ENCODE assay signal across 9 cellular contexts in the genomic region with DNA sequence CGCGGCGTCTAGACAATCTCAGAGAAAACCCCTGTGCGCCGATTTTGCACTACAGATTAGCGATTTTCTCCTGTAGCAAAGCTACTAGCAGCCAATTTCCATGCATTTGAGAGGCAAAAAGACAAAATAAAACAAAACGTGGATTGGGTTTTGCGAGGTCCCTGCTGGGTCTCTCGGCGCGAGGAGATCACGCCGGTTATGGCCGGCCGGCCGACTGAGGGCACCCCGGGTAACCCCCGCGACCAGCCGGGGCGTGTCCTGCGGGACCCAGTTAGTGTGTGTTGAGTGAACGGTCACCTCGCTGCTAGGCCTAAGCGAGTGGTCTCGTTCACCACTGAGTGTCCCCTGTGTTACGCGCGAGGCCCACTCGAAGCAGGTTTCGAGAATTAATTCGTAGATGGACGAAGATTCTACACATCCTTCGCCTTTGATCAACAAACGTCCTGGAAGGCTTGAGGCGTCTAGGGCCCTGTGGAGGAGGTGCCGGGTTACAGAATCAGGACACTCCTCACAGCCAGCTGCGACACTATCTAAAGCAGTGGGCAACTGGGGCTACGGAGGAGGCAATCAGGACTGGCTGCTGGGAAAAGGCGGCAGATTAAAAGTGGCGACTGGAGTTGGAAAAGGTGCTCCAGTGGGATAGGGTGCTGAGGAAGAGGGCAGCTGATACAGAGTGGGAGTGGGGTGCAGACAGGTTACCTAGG. TPM values are rescaled to one million over a fixed set of nuclear protein-coding genes. Genes with fewer than 3 reads are reported as not detected.
DNase-seq lines count a peak whose midpoint lies in the region; ATAC-seq, FAIRE-seq and TF ChIP-seq lines count a peak whose summit lies in the region.
"Had no signal": no experiment of that assay in that cellular context is flagged by ENCODE, and none has a peak within 500 bp of the region (broad histone marks: within the 10 kb centered on the region; RNA-seq: fewer than 3 reads in every experiment).

No MANE protein-coding gene starts in this region.

- H3K4me1 Mint-ChIP-seq in naive thymus-derived CD4-positive, alpha-beta T cell, result peaks cover 20 to 39% (median 37%) of the 10 kb centered on the region in 7 donors

- H3K27me3 Mint-ChIP-seq in naive thymus-derived CD4-positive, alpha-beta T cell, result no peaks in the 10 kb centered on the region

- TF ChIP-seq POLR2A in Peyer's patch (IDR thresholded peaks at IDR 0.05) (no peak), endothelial cell of umbilical vein (IDR thresholded peaks at IDR 0.05; ENCODE audit: low read depth, low read length) (no peak)

- H3K27ac ChIP-seq in Peyer's patch (peak overlapping the region; percentile 97 to 100 (median 98)), endothelial cell of umbilical vein (ENCODE audit: insufficient read depth, low read depth, low read length) (peak overlapping the region; percentile 93)
- H3K27ac ChIP-seq in naive thymus-derived CD4-positive, alpha-beta T cell (ENCODE audit: low read depth, low read length), result peak overlapping the region; percentile 98

- peaks cover 0 to 7% (median 0%) of the 10 kb centered on the region in 3 donors for H3K36me3 ChIP-seq in Peyer's patch
- H3K36me3 ChIP-seq in endothelial cell of umbilical vein (ENCODE audit: control insufficient read depth in 2 of 2, extremely low read depth in 1 of 2, insufficient read depth in 2 of 2, low read length in 2 of 2), result peaks cover 0 to 7% of the 10 kb centered on the region in 2 experiments
- H3K36me3 ChIP-seq in naive thymus-derived CD4-positive, alpha-beta T cell (ENCODE audit: control insufficient read depth in 2 of 3, insufficient read depth in 3 of 3, low read length in 3 of 3), result peaks cover 0 to 5% (median 0%) of the 10 kb centered on the region in 3 experiments

- dilution Hi-C loops in endothelial cell of umbilical vein (cut with MboI; ENCODE audit: extremely low pct_ligation_motif_present, low sequenced_read_pairs), result no loop called here

- peak overlapping the region; percentile 81 to 91 (median 88) for H3K4me3 Mint-ChIP-seq in naive thymus-derived CD4-positive, alpha-beta T cell

- peaks cover 0 to 3% (median 0%) of the 10 kb centered on the region in 11 donors for H3K9me3 Mint-ChIP-seq in naive thymus-derived CD4-positive, alpha-beta T cell

- DNase-seq in activated CD4-positive, CD25-positive, alpha-beta regulatory T cell treated with anti-CD3 and anti-CD28 coated beads, Interleukin-2, amount 50 U/mL, for 72 hours, result peak; percentile 49
- DNase-seq in Peyer's patch, result peak in 2 of 3 donors; percentile 68 to 70
- no peak for DNase-seq in endothelial cell of umbilical vein (ENCODE audit: low read depth, low spot score)
- DNase-seq in naive thymus-derived CD4-positive, alpha-beta T cell, result no peak
- no peak for DNase-seq in DMS79 (lab: John Stamatoyannopoulos, UW)

- H4K20me1 ChIP-seq in endothelial cell of umbilical vein (replicated peaks; ENCODE audit: control insufficient read depth, extremely low read depth, insufficient read depth, low read length), result no peaks in the 10 kb centered on the region

- peak overlapping the region; percentile 64 for H3K4me2 ChIP-seq in endothelial cell of umbilical vein (ENCODE audit: insufficient read depth, low read length)

- CTCF ChIA-PET in endothelial cell of umbilical vein (lab: Charles Lee), result interaction anchor here (0.6 to 3.0 kb wide), 7 partner anchors 9 to 39 kb away, joined by 4 to 43 read pairs (median 7); no protein-coding TSS in a partner anchor
- CTCF ChIA-PET in naive thymus-derived CD4-positive, alpha-beta T cell (lab: Charles Lee), result interaction anchor here (0.6 to 1.0 kb wide), 2 partner anchors 283 to 284 kb away, joined by 3 to 5 read pairs; no protein-coding TSS in a partner anchor

- no peak for FAIRE-seq in endothelial cell of umbilical vein (lab: Jason Lieb, UNC)
- FAIRE-seq: colon had no signal

- peak overlapping the region; percentile 85 to 94 (median 90) for H3K27ac Mint-ChIP-seq in naive thymus-derived CD4-positive, alpha-beta T cell

- no peak for ATAC-seq in activated CD4-positive, CD25-positive, alpha-beta regulatory T cell treated with anti-CD3 and anti-CD28 coated beads, Interleukin-2, amount 50 U/mL, for 24 hours
- no peak for ATAC-seq in naive thymus-derived CD4-positive, alpha-beta T cell
- no peak for ATAC-seq in HG02938 (IDR thresholded peaks at IDR 0.05; ENCODE audit: unreplicated experiment)
- no peak for ATAC-seq in GM19397 (IDR thresholded peaks at IDR 0.05; ENCODE audit: unreplicated experiment)

- H3K9ac ChIP-seq in endothelial cell of umbilical vein (replicated peaks; ENCODE audit: extremely low read depth, insufficient read depth, low read length), result peak overlapping the region; percentile 95

- peaks cover 4 to 42% (median 19%) of the 10 kb centered on the region in 4 donors for H3K4me1 ChIP-seq in Peyer's patch
- H3K4me1 ChIP-seq in endothelial cell of umbilical vein (ENCODE audit: control insufficient read depth, extremely low read depth, insufficient read depth, low read length), result peaks cover 21% of the 10 kb centered on the region
- peaks cover 17 to 26% of the 10 kb centered on the region in 2 donors for H3K4me1 ChIP-seq in naive thymus-derived CD4-positive, alpha-beta T cell (ENCODE audit: control insufficient read depth in 2 of 2, insufficient read depth in 2 of 2, low read length in 2 of 2)

- peaks cover 46% of the 10 kb centered on the region for H3K79me2 ChIP-seq in endothelial cell of umbilical vein (ENCODE audit: control insufficient read depth, insufficient read depth, low read length)

- H3K27me3 ChIP-seq in Peyer's patch (no peaks in the 10 kb centered on the region), endothelial cell of umbilical vein (ENCODE audit: control insufficient read depth in 2 of 2, insufficient read depth in 2 of 2, low read length in 2 of 2) (no peaks in the 10 kb centered on the region)
- H3K27me3 ChIP-seq in naive thymus-derived CD4-positive, alpha-beta T cell (ENCODE audit: control insufficient read depth in 2 of 2, insufficient read depth in 2 of 2, low read length in 2 of 2), result no peaks in the 10 kb centered on the region

- H2AFZ ChIP-seq in endothelial cell of umbilical vein (ENCODE audit: low read depth, low read length), result peak overlapping the region; percentile 54

- H3K4me3 ChIP-seq in Peyer's patch (peak overlapping the region; percentile 92 to 99 (median 96)), endothelial cell of umbilical vein (replicated peaks in 1 of 3; ENCODE audit: insufficient read depth in 1 of 3, low read depth in 1 of 3, low read length in 3 of 3) (peak overlapping the region; percentile 48 to 95 (median 63))
- peak overlapping the region; percentile 83 for H3K4me3 ChIP-seq in naive thymus-derived CD4-positive, alpha-beta T cell (ENCODE audit: low read length)

- TF ChIP-seq CTCF in Peyer's patch (IDR thresholded peaks at IDR 0.05) (no peak), endothelial cell of umbilical vein (IDR thresholded peaks at IDR 0.05; ENCODE audit: extremely low read depth in 1 of 2, insufficient read depth in 1 of 2, low read depth in 1 of 2, low read length in 2 of 2) (no peak)

- BruUV-seq in endothelial cell of umbilical vein (replicated peaks; lab: Mats Ljungman, UMichigan), result no TSS peak

- no peaks in the 10 kb centered on the region for H3K9me3 ChIP-seq in Peyer's patch
- H3K9me3 ChIP-seq in endothelial cell of umbilical vein (replicated peaks; ENCODE audit: control insufficient read depth, insufficient read depth, low read length), result no peaks in the 10 kb centered on the region
- no peaks in the 10 kb centered on the region for H3K9me3 ChIP-seq in naive thymus-derived CD4-positive, alpha-beta T cell (ENCODE audit: control insufficient read depth in 2 of 3, low read length in 3 of 3)

- intact Hi-C loops in endothelial cell of umbilical vein (cut with micrococcal nuclease), result loop anchor here (2.0 kb wide), 2 partner anchors 33 to 37 kb away; partner anchors contain the start of gene C5orf15
- intact Hi-C loops in naive thymus-derived CD4-positive, alpha-beta T cell (cut with micrococcal nuclease), result loop anchor here (1.0 to 10.0 kb wide), 10 partner anchors 33 to 839 kb away; partner anchors contain the start of genes UBE2B (in 2 of the 2), C5orf15 (in 1 of the 2), C5orf24 (in 1 of the 2) and PPP2CA (in 1 of the 2)

- peaks cover 0 to 11% (median 0%) of the 10 kb centered on the region in 5 donors for H3K36me3 Mint-ChIP-seq in naive thymus-derived CD4-positive, alpha-beta T cell

- no peaks in the 10 kb centered on the region for H3K9me1 ChIP-seq in endothelial cell of umbilical vein (replicated peaks; ENCODE audit: control insufficient read depth, extremely low read depth, insufficient read depth, low read length)

- POLR2A ChIA-PET in endothelial cell of umbilical vein (lab: Charles Lee), result interaction anchor here (0.5 to 0.6 kb wide), 2 partner anchors 12 to 941 kb away, joined by 3 to 5 read pairs; no protein-coding TSS in a partner anchor
- POLR2A ChIA-PET in naive thymus-derived CD4-positive, alpha-beta T cell (lab: Charles Lee), result interaction anchor here (0.9 to 2.2 kb wide), 16 partner anchors 9 to 520 kb away, joined by 3 to 9 read pairs (median 4); partner anchors contain the start of genes JADE2, PPP2CA and SKP1

RNA-seq across cellular contexts. Expression of gene VDAC1, which starts 0.8 kb away (rescaled TPM):
- total RNA-seq in Peyer's patch, result 100 to 1,000 TPM; 120 to 289 (median 181) TPM
- 247 and 253 TPM in 2 replicates for total RNA-seq in endothelial cell of umbilical vein
- polyA plus RNA-seq in endothelial cell of umbilical vein, result 82.8 and 116 TPM in 2 replicates
- 186 and 212 TPM in 2 replicates for polyA plus RNA-seq in endothelial cell of umbilical vein (2011; cell fraction: cytosol; rRNA removed)
- polyA plus RNA-seq in endothelial cell of umbilical vein (2011; cell fraction: nucleus; rRNA removed), result 103 and 138 TPM in 2 replicates
- 253 and 326 TPM in 2 replicates for polyA plus RNA-seq in endothelial cell of umbilical vein (2012)
- 75.6 and 82.9 TPM in 2 replicates for polyA minus RNA-seq in endothelial cell of umbilical vein
- 81.1 TPM for polyA minus RNA-seq in endothelial cell of umbilical vein (2011; cell fraction: cytosol; rRNA and poly(A)+ RNA removed)
- polyA minus RNA-seq in endothelial cell of umbilical vein (2011; cell fraction: nucleus; rRNA and poly(A)+ RNA removed), result 39.8 and 53.0 TPM in 2 replicates
- 100 to 1,000 TPM in 1 of 5 experiments, 10 to 100 TPM in 4; 37.8 to 259 (median 43.7) TPM for total RNA-seq in naive thymus-derived CD4-positive, alpha-beta T cell
- polyA plus RNA-seq in naive thymus-derived CD4-positive, alpha-beta T cell, result 10 to 100 TPM; 66.9 to 75.0 TPM

RNA-seq across cellular contexts. Expression of gene C5orf15, which starts 37.1 kb away (rescaled TPM):
- total RNA-seq in Peyer's patch, result 10 to 100 TPM; 12.4 to 92.6 (median 36.2) TPM
- 24.8 and 25.3 TPM in 2 replicates for total RNA-seq in endothelial cell of umbilical vein
- 41.1 and 45.4 TPM in 2 replicates for polyA plus RNA-seq in endothelial cell of umbilical vein
- polyA plus RNA-seq in endothelial cell of umbilical vein (2011; cell fraction: cytosol; rRNA removed), result 26.6 and 29.2 TPM in 2 replicates
- 16.3 and 24.2 TPM in 2 replicates for polyA plus RNA-seq in endothelial cell of umbilical vein (2011; cell fraction: nucleus; rRNA removed)
- polyA plus RNA-seq in endothelial cell of umbilical vein (2012), result 26.8 and 27.3 TPM in 2 replicates
- polyA minus RNA-seq in endothelial cell of umbilical vein, result 22.9 and 35.3 TPM in 2 replicates
- polyA minus RNA-seq in endothelial cell of umbilical vein (2011; cell fraction: cytosol; rRNA and poly(A)+ RNA removed), result 26.2 TPM
- 7.3 and 9.8 TPM in 2 replicates for polyA minus RNA-seq in endothelial cell of umbilical vein (2011; cell fraction: nucleus; rRNA and poly(A)+ RNA removed)
- 10 to 100 TPM; 11.1 to 33.6 (median 17.9) TPM for total RNA-seq in naive thymus-derived CD4-positive, alpha-beta T cell
- polyA plus RNA-seq in naive thymus-derived CD4-positive, alpha-beta T cell, result 10 to 100 TPM; 16.2 to 18.2 TPM

Comparison
In these comparisons a context has a peak if more than half of its experiments do, and no peak if none do; other contexts are left out.
1. DNase-seq: peak in activated CD4-positive, CD25-positive, alpha-beta regulatory T cell treated with anti-CD3 and anti-CD28 coated beads, Interleukin-2, amount 50 U/mL, for 72 hours (single experiment) and Peyer's patch (2 of 3); none in endothelial cell of umbilical vein (single experiment), naive thymus-derived CD4-positive, alpha-beta T cell (0 of 9) and DMS79 (single experiment).
2. Peak in every context shown above with its lines, with median percentiles within 50 percentile points of each other: H3K27ac ChIP-seq and H3K4me3 ChIP-seq.